8 cellular contexts compared by ENCODE assay signal in genomic region chr2:181457741-181458425, GRCh38. TPM values are rescaled to one million over a fixed set of nuclear protein-coding genes. Genes with fewer than 3 reads are reported as not detected.
DNase-seq lines count a peak whose midpoint lies in the region; ATAC-seq and TF ChIP-seq lines count a peak whose summit lies in the region.

No MANE protein-coding gene starts in this region.

- no peaks in the 10 kb centered on the region for H4K20me1 ChIP-seq in mammary epithelial cell (ENCODE audit: insufficient read depth, low read length)

- H3K4me1 ChIP-seq in mammary epithelial cell (ENCODE audit: insufficient read depth, low read length), result peaks cover 17% of the 10 kb centered on the region
- peaks cover 4 to 14% (median 9%) of the 10 kb centered on the region in 4 donors for H3K4me1 ChIP-seq in liver (ENCODE audit: control insufficient read depth in 4 of 4, insufficient read depth in 4 of 4, low read length in 3 of 4)

- H3K36me3 ChIP-seq in mammary epithelial cell (ENCODE audit: insufficient read depth, low read length) (no peaks in the 10 kb centered on the region), liver (ENCODE audit: control insufficient read depth in 4 of 4, insufficient read depth in 3 of 4, low read depth in 1 of 4, low read length in 3 of 4) (no peaks in the 10 kb centered on the region)

- H3K9ac ChIP-seq in mammary epithelial cell (ENCODE audit: insufficient read depth, low read length), result peak overlapping the region; percentile 38
- H3K9ac ChIP-seq in liver (ENCODE audit: low read depth in 1 of 2, low read length in 2 of 2), result peak overlapping the region; percentile 10 to 83

- peak; percentile 24 for ATAC-seq in GM19395 (IDR thresholded peaks at IDR 0.05; ENCODE audit: unreplicated experiment)

- dilution Hi-C loops in mammary epithelial cell (cut with HindIII; ENCODE audit: low sequenced_read_pairs), result loop anchor here (25.0 kb wide), 1 partner anchor 371 kb away; no protein-coding TSS in a partner anchor

- TF ChIP-seq CTCF in HL-60 (IDR thresholded peaks at IDR 0.05; ENCODE audit: insufficient read depth, low read length) (no peak), mammary epithelial cell (conservative IDR thresholded peaks at IDR 0.05 in 1 of 2, IDR thresholded peaks at IDR 0.05 in 1 of 2; ENCODE audit: extremely low read depth in 1 of 2, insufficient read depth in 1 of 2, low read depth in 1 of 2, low read length in 2 of 2) (no peak), liver (IDR thresholded peaks at IDR 0.05; ENCODE audit: low read depth, low read length, missing input control) (no peak)

- no peaks in the 10 kb centered on the region for H3K79me2 ChIP-seq in mammary epithelial cell (ENCODE audit: insufficient read depth, low read length)

- H3K27me3 ChIP-seq in HL-60 (ENCODE audit: insufficient read depth, poor library complexity, severe bottlenecking), result no peaks in the 10 kb centered on the region
- H3K27me3 ChIP-seq in mammary epithelial cell (ENCODE audit: insufficient read depth, low read length), result no peaks in the 10 kb centered on the region
- peaks cover 0 to 4% (median 2%) of the 10 kb centered on the region in 4 donors for H3K27me3 ChIP-seq in liver (ENCODE audit: control insufficient read depth in 4 of 4, insufficient read depth in 4 of 4, low read length in 3 of 4)

- intact Hi-C loops in mammary epithelial cell (cut with micrococcal nuclease), result loop anchor here (1.0 to 5.0 kb wide), 4 partner anchors 281 to 1331 kb away; no protein-coding TSS in a partner anchor

- peak overlapping the region; percentile 75 for H3K4me3 ChIP-seq in HL-60 (replicated peaks; ENCODE audit: insufficient read depth, low read length)
- H3K4me3 ChIP-seq in mammary epithelial cell (replicated peaks in 1 of 3; ENCODE audit: insufficient read depth in 1 of 3, low read depth in 2 of 3, low read length in 3 of 3), result peak overlapping the region; percentile 57 to 74 (median 70)
- peak overlapping the region; percentile 58 to 61 (median 59) for H3K4me3 ChIP-seq in liver (ENCODE audit: low read depth in 1 of 3, low read length in 3 of 3)

- CTCF ChIA-PET in mammary epithelial cell (lab: Charles Lee; ENCODE audit: low non-redundant PET), result interaction anchor here (0.6 to 1.7 kb wide), 4 partner anchors 9 to 491 kb away, joined by 3 to 7 read pairs (median 4); no protein-coding TSS in a partner anchor

- H3K4me2 ChIP-seq in mammary epithelial cell (ENCODE audit: insufficient read depth, low read depth, low read length), result peak overlapping the region; percentile 89

- H2AFZ ChIP-seq in mammary epithelial cell (ENCODE audit: low read depth, low read length), result peak overlapping the region; percentile 97

- WGBS in mammary epithelial cell (ENCODE audit: low coverage, missing lambda C conversion rate), result 12% methylated on average over 15 of the region's 45 CpGs
- 4% methylated on average over 45 of the region's 45 CpGs for WGBS in liver

- BruUV-seq in mammary epithelial cell (replicated peaks; lab: Mats Ljungman, UMichigan), result no TSS peak

- H3K27ac ChIP-seq in HL-60 (replicated peaks), result peak overlapping the region; percentile 100
- H3K27ac ChIP-seq in mammary epithelial cell (ENCODE audit: insufficient read depth, low read depth, low read length), result no peak overlapping the region
- H3K27ac ChIP-seq in liver (ENCODE audit: low read depth in 1 of 2, low read length in 2 of 2), result peak overlapping the region; percentile 77 to 78

- DNase-seq in AG08396 (ENCODE audit: low spot score) (peak; percentile 43), HL-60 (ENCODE audit: low read depth in 1 of 2, low spot score in 1 of 2) (peak; percentile 80 to 88), UCSD-AML1 (lab: John Stamatoyannopoulos, UW; ENCODE audit: unreplicated experiment) (peak; percentile 66), mammary epithelial cell (peak; percentile 55), NCI-H2081 treated with DMSO at 0.1 percent for 48 hours (lab: John Stamatoyannopoulos, UW) (no peak)
- DNase-seq in stimulated activated CD4-positive, alpha-beta T cell treated with anti-CD3 and anti-CD28 coated beads, TNF-alpha, amount 100 ng/mL, for 48 hours (ENCODE audit: low read depth in 3 of 3), result peak; percentile 28 to 47 (median 43)

- no peaks in the 10 kb centered on the region for H3K9me3 ChIP-seq in mammary epithelial cell (replicated peaks; ENCODE audit: insufficient read depth, low read length)
- no peaks in the 10 kb centered on the region for H3K9me3 ChIP-seq in liver (ENCODE audit: control insufficient read depth in 4 of 4, low read length in 3 of 4)

- TF ChIP-seq RAD21 in liver (IDR thresholded peaks at IDR 0.05), result no peak

- in situ Hi-C loops in mammary epithelial cell (cut with MboI; ENCODE audit: low sequenced_read_pairs in 2 of 2), result loop anchor here (25.0 kb wide), 2 partner anchors 346 to 1346 kb away; no protein-coding TSS in a partner anchor

TF ChIP-seq in liver, 16 proteins besides CTCF, POLR2A, EP300 and RAD21:
- TF ChIP-seq GABPA (IDR thresholded peaks at IDR 0.05 in 1 of 2, conservative IDR thresholded peaks at IDR 0.05 in 1 of 2), result no peak
- TF ChIP-seq, protein P1, sequence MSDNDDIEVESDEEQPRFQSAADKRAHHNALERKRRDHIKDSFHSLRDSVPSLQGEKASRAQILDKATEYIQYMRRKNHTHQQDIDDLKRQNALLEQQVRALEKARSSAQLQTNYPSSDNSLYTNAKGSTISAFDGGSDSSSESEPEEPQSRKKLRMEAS (IDR thresholded peaks at IDR 0.05), result no peak
- TF ChIP-seq TAF1 (conservative IDR thresholded peaks at IDR 0.05), result no peak
- no peak for TF ChIP-seq JUND (IDR thresholded peaks at IDR 0.05)
- TF ChIP-seq HNF4G (IDR thresholded peaks at IDR 0.05), result no peak
- TF ChIP-seq RXRA (IDR thresholded peaks at IDR 0.05), result no peak
- TF ChIP-seq HNF4A (conservative IDR thresholded peaks at IDR 0.05), result no peak
- TF ChIP-seq FOXA2 (IDR thresholded peaks at IDR 0.05), result no peak
- no peak for TF ChIP-seq NR2F2 (IDR thresholded peaks at IDR 0.05)
- TF ChIP-seq, protein P2, sequence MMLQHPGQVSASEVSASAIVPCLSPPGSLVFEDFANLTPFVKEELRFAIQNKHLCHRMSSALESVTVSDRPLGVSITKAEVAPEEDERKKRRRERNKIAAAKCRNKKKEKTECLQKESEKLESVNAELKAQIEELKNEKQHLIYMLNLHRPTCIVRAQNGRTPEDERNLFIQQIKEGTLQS (IDR thresholded peaks at IDR 0.05), result no peak
- no peak for TF ChIP-seq YY1 (IDR thresholded peaks at IDR 0.05)
- TF ChIP-seq, protein P3, sequence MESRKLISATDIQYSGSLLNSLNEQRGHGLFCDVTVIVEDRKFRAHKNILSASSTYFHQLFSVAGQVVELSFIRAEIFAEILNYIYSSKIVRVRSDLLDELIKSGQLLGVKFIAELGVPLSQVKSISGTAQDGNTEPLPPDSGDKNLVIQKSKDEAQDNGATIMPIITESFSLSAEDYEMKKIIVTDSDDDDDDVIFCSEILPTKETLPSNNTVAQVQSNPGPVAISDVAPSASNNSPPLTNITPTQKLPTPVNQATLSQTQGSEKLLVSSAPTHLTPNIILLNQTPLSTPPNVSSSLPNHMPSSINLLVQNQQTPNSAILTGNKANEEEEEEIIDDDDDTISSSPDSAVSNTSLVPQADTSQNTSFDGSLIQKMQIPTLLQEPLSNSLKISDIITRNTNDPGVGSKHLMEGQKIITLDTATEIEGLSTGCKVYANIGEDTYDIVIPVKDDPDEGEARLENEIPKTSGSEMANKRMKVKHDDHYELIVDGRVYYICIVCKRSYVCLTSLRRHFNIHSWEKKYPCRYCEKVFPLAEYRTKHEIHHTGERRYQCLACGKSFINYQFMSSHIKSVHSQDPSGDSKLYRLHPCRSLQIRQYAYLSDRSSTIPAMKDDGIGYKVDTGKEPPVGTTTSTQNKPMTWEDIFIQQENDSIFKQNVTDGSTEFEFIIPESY (IDR thresholded peaks at IDR 0.05), result no peak
- no peak for TF ChIP-seq SP1 (IDR thresholded peaks at IDR 0.05)
- TF ChIP-seq, protein P4, sequence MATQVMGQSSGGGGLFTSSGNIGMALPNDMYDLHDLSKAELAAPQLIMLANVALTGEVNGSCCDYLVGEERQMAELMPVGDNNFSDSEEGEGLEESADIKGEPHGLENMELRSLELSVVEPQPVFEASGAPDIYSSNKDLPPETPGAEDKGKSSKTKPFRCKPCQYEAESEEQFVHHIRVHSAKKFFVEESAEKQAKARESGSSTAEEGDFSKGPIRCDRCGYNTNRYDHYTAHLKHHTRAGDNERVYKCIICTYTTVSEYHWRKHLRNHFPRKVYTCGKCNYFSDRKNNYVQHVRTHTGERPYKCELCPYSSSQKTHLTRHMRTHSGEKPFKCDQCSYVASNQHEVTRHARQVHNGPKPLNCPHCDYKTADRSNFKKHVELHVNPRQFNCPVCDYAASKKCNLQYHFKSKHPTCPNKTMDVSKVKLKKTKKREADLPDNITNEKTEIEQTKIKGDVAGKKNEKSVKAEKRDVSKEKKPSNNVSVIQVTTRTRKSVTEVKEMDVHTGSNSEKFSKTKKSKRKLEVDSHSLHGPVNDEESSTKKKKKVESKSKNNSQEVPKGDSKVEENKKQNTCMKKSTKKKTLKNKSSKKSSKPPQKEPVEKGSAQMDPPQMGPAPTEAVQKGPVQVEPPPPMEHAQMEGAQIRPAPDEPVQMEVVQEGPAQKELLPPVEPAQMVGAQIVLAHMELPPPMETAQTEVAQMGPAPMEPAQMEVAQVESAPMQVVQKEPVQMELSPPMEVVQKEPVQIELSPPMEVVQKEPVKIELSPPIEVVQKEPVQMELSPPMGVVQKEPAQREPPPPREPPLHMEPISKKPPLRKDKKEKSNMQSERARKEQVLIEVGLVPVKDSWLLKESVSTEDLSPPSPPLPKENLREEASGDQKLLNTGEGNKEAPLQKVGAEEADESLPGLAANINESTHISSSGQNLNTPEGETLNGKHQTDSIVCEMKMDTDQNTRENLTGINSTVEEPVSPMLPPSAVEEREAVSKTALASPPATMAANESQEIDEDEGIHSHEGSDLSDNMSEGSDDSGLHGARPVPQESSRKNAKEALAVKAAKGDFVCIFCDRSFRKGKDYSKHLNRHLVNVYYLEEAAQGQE (IDR thresholded peaks at IDR 0.05), result no peak
- no peak for TF ChIP-seq EGR1 (IDR thresholded peaks at IDR 0.05; ENCODE audit: low read depth in 2 of 2)
- no peak for TF ChIP-seq FOXA1 (IDR thresholded peaks at IDR 0.05)

RNA-seq across cellular contexts. Expression of gene ITGA4, which starts 0.7 kb away (rescaled TPM):
- total RNA-seq in mammary epithelial cell, result 10 to 100 TPM; 24.9 to 59.7 TPM
- 8.7 TPM for polyA plus RNA-seq in mammary epithelial cell
- polyA minus RNA-seq in mammary epithelial cell, result 35.5 TPM
- 100 to 1,000 TPM in 1 of 2 donors, 1 to 10 TPM in 1; 6.4 to 142 TPM for total RNA-seq in liver
- 1 to 10 TPM; 1.6 to 1.7 TPM for polyA plus RNA-seq in liver
